ENCODE assay signal across 12 cellular contexts in the genomic region with DNA sequence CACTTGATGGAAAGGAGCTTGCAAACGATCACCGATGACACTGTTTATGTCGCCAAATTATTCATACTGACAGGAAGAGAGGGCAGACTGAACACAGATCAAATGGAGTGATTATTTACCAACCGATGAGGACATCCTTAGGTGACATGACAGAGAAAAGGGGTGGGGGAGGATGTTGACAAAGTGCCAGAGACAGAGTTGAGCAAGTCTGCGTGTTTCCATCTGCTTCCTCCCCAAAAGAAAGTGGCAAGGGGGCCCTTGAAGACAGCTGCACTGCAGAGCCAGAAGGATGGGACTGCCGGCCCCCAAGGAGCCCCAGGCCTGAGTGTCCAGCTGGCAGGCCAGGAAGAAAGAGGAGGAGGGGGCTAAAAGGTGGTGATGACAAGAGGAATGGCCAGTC.
DNase-seq lines count a peak whose midpoint lies in the region; ATAC-seq and TF ChIP-seq lines count a peak whose summit lies in the region.
"Had no signal": no experiment of that assay in that cellular context is flagged by ENCODE, and none has a peak within 500 bp of the region (broad histone marks: within the 10 kb centered on the region; RNA-seq: fewer than 3 reads in every experiment).

No MANE protein-coding gene starts in this region.

- H3K4me3 Mint-ChIP-seq in T-cell = peak overlapping the region in 2 of 3 donors; percentile 2 to 18
- H3K4me3 Mint-ChIP-seq in central memory CD8-positive, alpha-beta T cell = no peak overlapping the region
- no peak overlapping the region for H3K4me3 Mint-ChIP-seq in stimulated activated naive B cell treated with anti-CD40 and anti-IgM and Interleukin-4, amounts not matched to agents 10 μg/mL and 1 μg/mL and 100 μg/mL, for 72 hours
- H3K4me3 Mint-ChIP-seq: natural killer cell treated with Interleukin-12 subunit alpha and Interleukin-12 subunit beta and Interleukin-15 and Interleukin-18, amount 100 ng/mL, for 72 hours had no signal

- no peak overlapping the region for H3K4me3 ChIP-seq in colonic mucosa
- H3K4me3 ChIP-seq: adrenal gland, thoracic aorta had no signal

- peaks cover 4 to 19% of the 10 kb centered on the region in 2 donors for H3K27me3 Mint-ChIP-seq in T-cell
- H3K27me3 Mint-ChIP-seq in central memory CD8-positive, alpha-beta T cell = peaks cover 88% of the 10 kb centered on the region
- H3K27me3 Mint-ChIP-seq in stimulated activated naive B cell treated with anti-CD40 and anti-IgM and Interleukin-4, amounts not matched to agents 10 μg/mL and 1 μg/mL and 100 μg/mL, for 72 hours = peaks cover 39 to 67% of the 10 kb centered on the region in 2 donors

- no peak overlapping the region for H3K27ac ChIP-seq in colonic mucosa
- H3K27ac ChIP-seq: adrenal gland, thoracic aorta had no signal

- intact Hi-C loops in colonic mucosa (cut with DNase I) = no loop called here

- ATAC-seq in T-cell (replicated peaks in 1 of 4) = peak; percentile 87 to 96 (median 96)
- ATAC-seq in central memory CD8-positive, alpha-beta T cell (replicated peaks; ENCODE audit: extremely low read depth, poor library complexity, severe bottlenecking) = no peak
- no peak for ATAC-seq in stimulated activated naive B cell treated with anti-CD40 and anti-IgM and Interleukin-4, amounts not matched to agents 10 μg/mL and 1 μg/mL and 100 μg/mL, for 72 hours (replicated peaks)
- ATAC-seq: HCT116 had no signal

- CTCF ChIA-PET in T-cell (lab: Charles Lee) = interaction anchor here in 1 of 2 donors (0.7 kb wide), 1 partner anchor 845 kb away, joined by 4 read pairs; no protein-coding TSS in a partner anchor

- H3K9me3 ChIP-seq in colonic mucosa = no peaks in the 10 kb centered on the region
- H3K9me3 ChIP-seq: adrenal gland, thoracic aorta had no signal

- no peaks in the 10 kb centered on the region for H3K27me3 ChIP-seq in colonic mucosa
- H3K27me3 ChIP-seq: adrenal gland had no signal

- H3K36me3 ChIP-seq in colonic mucosa = no peaks in the 10 kb centered on the region
- H3K36me3 ChIP-seq: adrenal gland, thoracic aorta had no signal

- POLR2A ChIA-PET in T-cell (lab: Charles Lee) = no interaction called here

- DNase-seq in DMS 273 treated with DMSO at 0.1 percent for 48 hours (lab: John Stamatoyannopoulos, UW) (peak; percentile 23), NCI-H1105 (lab: John Stamatoyannopoulos, UW) (peak; percentile 36), T-cell (peak; percentile 5 to 68 (median 42)), colonic mucosa (no peak), RKO (ENCODE audit: low spot score) (no peak), amygdala (lab: John Stamatoyannopoulos, UW) (no peak)
- DNase-seq in central memory CD8-positive, alpha-beta T cell (ENCODE audit: low spot score in 2 of 2) = no peak
- DNase-seq in stimulated activated naive B cell treated with anti-CD40 and anti-IgM and Interleukin-4, amounts not matched to agents 10 μg/mL and 1 μg/mL and 100 μg/mL, for 72 hours = no peak
- DNase-seq: adrenal gland had no signal

- no peak for TF ChIP-seq CTCF in colonic mucosa (IDR thresholded peaks at IDR 0.05)

- peak overlapping the region; percentile 87 to 88 for H3K27ac Mint-ChIP-seq in T-cell
- peak overlapping the region; percentile 15 for H3K27ac Mint-ChIP-seq in central memory CD8-positive, alpha-beta T cell (ENCODE audit: low read depth)
- H3K27ac Mint-ChIP-seq in stimulated activated naive B cell treated with anti-CD40 and anti-IgM and Interleukin-4, amounts not matched to agents 10 μg/mL and 1 μg/mL and 100 μg/mL, for 72 hours = no peak overlapping the region

- H3K4me1 ChIP-seq in colonic mucosa = no peaks in the 10 kb centered on the region
- H3K4me1 ChIP-seq: adrenal gland had no signal

- H3K9ac ChIP-seq in colonic mucosa (ENCODE audit: low read depth in 2 of 2, low read length in 2 of 2) = no peak overlapping the region

- no peaks in the 10 kb centered on the region for H3K9me3 Mint-ChIP-seq in T-cell
- no peaks in the 10 kb centered on the region for H3K9me3 Mint-ChIP-seq in central memory CD8-positive, alpha-beta T cell
- no peaks in the 10 kb centered on the region for H3K9me3 Mint-ChIP-seq in stimulated activated naive B cell treated with anti-CD40 and anti-IgM and Interleukin-4, amounts not matched to agents 10 μg/mL and 1 μg/mL and 100 μg/mL, for 72 hours
- H3K9me3 Mint-ChIP-seq: natural killer cell treated with Interleukin-12 subunit alpha and Interleukin-12 subunit beta and Interleukin-15 and Interleukin-18, amount 100 ng/mL, for 72 hours had no signal

- H3K36me3 Mint-ChIP-seq in T-cell = no peaks in the 10 kb centered on the region
- H3K36me3 Mint-ChIP-seq in central memory CD8-positive, alpha-beta T cell (ENCODE audit: insufficient read depth) = no peaks in the 10 kb centered on the region
- H3K36me3 Mint-ChIP-seq in stimulated activated naive B cell treated with anti-CD40 and anti-IgM and Interleukin-4, amounts not matched to agents 10 μg/mL and 1 μg/mL and 100 μg/mL, for 72 hours = no peaks in the 10 kb centered on the region
- H3K36me3 Mint-ChIP-seq: natural killer cell treated with Interleukin-12 subunit alpha and Interleukin-12 subunit beta and Interleukin-15 and Interleukin-18, amount 100 ng/mL, for 72 hours had no signal

- H3K4me1 Mint-ChIP-seq in T-cell = peaks cover 12 to 40% (median 28%) of the 10 kb centered on the region in 3 donors
- peaks cover 6% of the 10 kb centered on the region for H3K4me1 Mint-ChIP-seq in central memory CD8-positive, alpha-beta T cell
- H3K4me1 Mint-ChIP-seq in stimulated activated naive B cell treated with anti-CD40 and anti-IgM and Interleukin-4, amounts not matched to agents 10 μg/mL and 1 μg/mL and 100 μg/mL, for 72 hours = no peaks in the 10 kb centered on the region

Comparison
In these comparisons a context has a peak if more than half of its experiments do, and no peak if none do; other contexts are left out.
1. DNase-seq: peak in DMS 273 treated with DMSO at 0.1 percent for 48 hours (single experiment), NCI-H1105 (single experiment) and T-cell (34 of 34); none in central memory CD8-positive, alpha-beta T cell (0 of 2), colonic mucosa (single experiment), RKO (single experiment), stimulated activated naive B cell treated with anti-CD40 and anti-IgM and Interleukin-4, amounts not matched to agents 10 μg/mL and 1 μg/mL and 100 μg/mL, for 72 hours (single experiment) and amygdala (0 of 56).
2. ATAC-seq: peak in T-cell (4 of 4); none in central memory CD8-positive, alpha-beta T cell (single experiment) and stimulated activated naive B cell treated with anti-CD40 and anti-IgM and Interleukin-4, amounts not matched to agents 10 μg/mL and 1 μg/mL and 100 μg/mL, for 72 hours (0 of 2).
3. H3K4me3 Mint-ChIP-seq: peak in T-cell (2 of 3); none in central memory CD8-positive, alpha-beta T cell (single experiment) and stimulated activated naive B cell treated with anti-CD40 and anti-IgM and Interleukin-4, amounts not matched to agents 10 μg/mL and 1 μg/mL and 100 μg/mL, for 72 hours (0 of 2).